15 cellular contexts compared by ENCODE assay signal in genomic region chr1:53412285-53413174, GRCh38. TPM values are rescaled to one million over a fixed set of nuclear protein-coding genes. Genes with fewer than 3 reads are reported as not detected.
DNase-seq lines count a peak whose midpoint lies in the region; ATAC-seq, FAIRE-seq and TF ChIP-seq lines count a peak whose summit lies in the region.
"Had no signal": no experiment of that assay in that cellular context is flagged by ENCODE, and none has a peak within 500 bp of the region (broad histone marks: within the 10 kb centered on the region; RNA-seq: fewer than 3 reads in every experiment).

No MANE protein-coding gene starts in this region.

- H3K27ac ChIP-seq in A549 (peak overlapping the region; percentile 49 to 85; a peak in 5 of 6 replicates), HEK293 (ENCODE audit: extremely low read depth, low read depth, low read length) (peak overlapping the region; percentile 27; the same call in 1 of the 2 replicates), colonic mucosa (no peak overlapping the region)
- H3K27ac ChIP-seq: thoracic aorta had no signal

- H3K4me2 ChIP-seq in A549 = peak overlapping the region; percentile 56

- no peak for TF ChIP-seq POLR2A in A549 (IDR thresholded peaks at IDR 0.05; ENCODE audit: low read length)

- CTCF ChIA-PET in A549 (lab: Yijun Ruan, JAX) (interaction anchor here (1.2 to 2.6 kb wide), 3 partner anchors 19 to 147 kb away, joined by 3 to 9 read pairs (median 3); no protein-coding TSS in a partner anchor), HEK293 (lab: Yijun Ruan, JAX) (interaction anchor here (0.7 to 1.0 kb wide), 3 partner anchors 33 to 60 kb away, joined by 3 read pairs; no protein-coding TSS in a partner anchor)

- peaks cover 30% of the 10 kb centered on the region for H3K4me1 ChIP-seq in A549
- H3K4me1 ChIP-seq in HEK293 (ENCODE audit: control insufficient read depth, insufficient read depth, low read length) = peaks cover 5% of the 10 kb centered on the region; the same call in 1 of the 2 replicates
- H3K4me1 ChIP-seq in colonic mucosa = no peaks in the 10 kb centered on the region

- H3K9me3 ChIP-seq in A549 = no peaks in the 10 kb centered on the region
- H3K9me3 ChIP-seq in HEK293 (ENCODE audit: control insufficient read depth, insufficient read depth, low read depth, low read length) = no peaks in the 10 kb centered on the region
- no peaks in the 10 kb centered on the region for H3K9me3 ChIP-seq in colonic mucosa
- H3K9me3 ChIP-seq: thoracic aorta had no signal

- no peaks in the 10 kb centered on the region for H3K27me3 ChIP-seq in colonic mucosa

- TF ChIP-seq RAD21 in A549 (conservative IDR thresholded peaks at IDR 0.05 in 1 of 2, IDR thresholded peaks at IDR 0.05 in 1 of 2) = no peak

- TF ChIP-seq CTCF in A549 (IDR thresholded peaks at IDR 0.05) (no peak), HEK293 (tag by site-specific recombination; IDR thresholded peaks at IDR 0.05) (no peak), colonic mucosa (IDR thresholded peaks at IDR 0.05) (no peak)

- POLR2A ChIA-PET in A549 (lab: Yijun Ruan, JAX) = no interaction called here
- POLR2A ChIA-PET in HEK293 (lab: Yijun Ruan, JAX) = no interaction called here

- TF ChIP-seq EP300 in A549 (IDR thresholded peaks at IDR 0.05) = no peak

- intact Hi-C loops in colonic mucosa (cut with DNase I) = no loop called here

- no peak overlapping the region for H3K9ac ChIP-seq in colonic mucosa (ENCODE audit: low read depth in 2 of 2, low read length in 2 of 2)

- peaks cover 0 to 5% of the 10 kb centered on the region in 2 donors for H3K9me3 Mint-ChIP-seq in activated naive CD4-positive, alpha-beta T cell treated with anti-CD3 and anti-CD28 coated beads, Interleukin-2, amount 50 U/mL, for 72 hours

- H3K27ac Mint-ChIP-seq in activated naive CD4-positive, alpha-beta T cell treated with anti-CD3 and anti-CD28 coated beads, Interleukin-2, amount 50 U/mL, for 72 hours = peak overlapping the region; percentile 83 to 94

- 78% methylated on average over 7 of the region's 10 CpGs for WGBS in A549 (ENCODE audit: missing lambda C conversion rate)

- no peaks in the 10 kb centered on the region for H3K36me3 Mint-ChIP-seq in activated naive CD4-positive, alpha-beta T cell treated with anti-CD3 and anti-CD28 coated beads, Interleukin-2, amount 50 U/mL, for 72 hours

- DNase-seq in A549 (ENCODE audit: low read depth in 1 of 2, low spot score in 1 of 2) (no peak), myocyte (ENCODE audit: low read depth) (peak; percentile 63), colonic mucosa (no peak), NCI-H748 treated with DMSO at 0.1 percent for 48 hours (lab: John Stamatoyannopoulos, UW) (no peak), middle frontal gyrus (ENCODE audit: extremely low spot score, low spot score) (no peak), superior temporal gyrus (ENCODE audit: extremely low spot score) (no peak)
- no peak for DNase-seq in activated naive CD4-positive, alpha-beta T cell treated with anti-CD3 and anti-CD28 coated beads, Interleukin-2, amount 50 U/mL, for 72 hours (ENCODE audit: low spot score in 2 of 2)
- DNase-seq: C1 segment of cervical spinal cord had no signal

- H3K36me3 ChIP-seq in HEK293 (ENCODE audit: control insufficient read depth in 2 of 2, insufficient read depth in 1 of 2, low read length in 2 of 2) (no peaks in the 10 kb centered on the region), colonic mucosa (no peaks in the 10 kb centered on the region)
- H3K36me3 ChIP-seq: thoracic aorta had no signal

- FAIRE-seq in A549 (lab: Jason Lieb, UNC) = no peak
- FAIRE-seq: endothelial cell of umbilical vein, K562 had no signal

- no peak for ATAC-seq in A549
- no peak for ATAC-seq in activated naive CD4-positive, alpha-beta T cell treated with anti-CD3 and anti-CD28 coated beads, Interleukin-2, amount 50 U/mL, for 72 hours

- H3K4me3 ChIP-seq in A549 (no peak overlapping the region), HEK293 (ENCODE audit: low read depth, low read length) (no peak overlapping the region), colonic mucosa (no peak overlapping the region)
- H3K4me3 ChIP-seq: K562, thoracic aorta had no signal

TF ChIP-seq in A549, 52 proteins besides CTCF, POLR2A, EP300 and RAD21 (continues in another document):
- TF ChIP-seq ZFP36 (IDR thresholded peaks at IDR 0.05; ENCODE audit: borderline replicate concordance, partially characterized antibody) (no peak), MYC (IDR thresholded peaks at IDR 0.05; ENCODE audit: borderline replicate concordance, low read length) (no peak), PBX3 (IDR thresholded peaks at IDR 0.05) (no peak), RFX5 (IDR thresholded peaks at IDR 0.05) (no peak), EHF (CRISPR knock-in tag; IDR thresholded peaks at IDR 0.05) (no peak), HOXB13 (CRISPR knock-in tag; IDR thresholded peaks at IDR 0.05; ENCODE audit: low read depth) (no peak), JUN (IDR thresholded peaks at IDR 0.05) (no peak), CBX8 (IDR thresholded peaks at IDR 0.05) (no peak), EHMT2 (IDR thresholded peaks at IDR 0.05; ENCODE audit: low read depth) (no peak), HOXB5 (CRISPR knock-in tag; IDR thresholded peaks at IDR 0.05) (no peak), HOXA7 (CRISPR knock-in tag; IDR thresholded peaks at IDR 0.05) (no peak), PHF8 (IDR thresholded peaks at IDR 0.05; ENCODE audit: borderline replicate concordance, low read depth) (no peak), FOSB (CRISPR knock-in tag; IDR thresholded peaks at IDR 0.05) (no peak), MAZ (IDR thresholded peaks at IDR 0.05; ENCODE audit: borderline replicate concordance, low read depth, low read length) (no peak)

TF ChIP-seq in HEK293, 187 proteins besides CTCF, POLR2A, EP300 and RAD21 (continues in another document):
- TF ChIP-seq ATF2 (tag by site-specific recombination; IDR thresholded peaks at IDR 0.05; ENCODE audit: low read depth) (no peak), PRDM6 (tag by site-specific recombination; IDR thresholded peaks at IDR 0.05) (peak; percentile 37; the same call in 1 of the 2 replicates), ZNF335 (tag by site-specific recombination; conservative IDR thresholded peaks at IDR 0.05) (no peak), SETDB1 (IDR thresholded peaks at IDR 0.05; ENCODE audit: insufficient read length, low read length) (no peak), ZSCAN30 (tag by site-specific recombination; IDR thresholded peaks at IDR 0.05) (no peak), ZNF426 (tag by site-specific recombination; IDR thresholded peaks at IDR 0.05) (no peak), GLIS1 (tag by site-specific recombination; IDR thresholded peaks at IDR 0.05) (peak; percentile 99), ZNF600 (tag by site-specific recombination; IDR thresholded peaks at IDR 0.05) (no peak), ZNF692 (tag by site-specific recombination; IDR thresholded peaks at IDR 0.05) (peak; percentile 51; the same call in 1 of the 2 replicates), ZIC2 (tag by site-specific recombination; IDR thresholded peaks at IDR 0.05) (peak; percentile 86), IKZF3 (tag by site-specific recombination; IDR thresholded peaks at IDR 0.05) (0 out of 2 replicates have a peak, but pooled peaks have one; percentile 28), ZNF660 (tag by site-specific recombination; IDR thresholded peaks at IDR 0.05) (no peak)

RNA-seq across cellular contexts. Expression of gene DMRTB1, which starts 46.7 kb away (rescaled TPM):
- not detected in 2 replicates for polyA plus RNA-seq in A549 (2011; rRNA removed)
- not detected in 2 replicates for polyA plus RNA-seq in A549 (2012; cell fraction: cytosol; rRNA removed)
- not detected in 2 replicates for polyA plus RNA-seq in A549 (2012; cell fraction: nucleus; rRNA removed)
- not detected in 3 replicates for polyA plus RNA-seq in A549 (2017; fragmentation: RNase III; extraction: RNeasy Plus Mini Kit Qiagen cat#74134 plus additional on column Dnase treatment)
- polyA minus RNA-seq in A549 (2011; rRNA and poly(A)+ RNA removed) = not detected in 2 replicates
- not detected for total RNA-seq in activated naive CD4-positive, alpha-beta T cell treated with anti-CD3 and anti-CD28 coated beads, Interleukin-2, amount 50 U/mL, for 72 hours
- not detected in 2 replicates for total RNA-seq in myocyte
- not detected for polyA plus RNA-seq in myocyte (2012)
- not detected for total RNA-seq in colonic mucosa
- total RNA-seq: endothelial cell of umbilical vein, lower leg skin, posterior vena cava, RPMI7951, thoracic aorta had no signal
- polyA plus RNA-seq: endothelial cell of umbilical vein had no signal
